ENCODE assay signal across 8 cellular contexts in genomic region chr18:14458009-14458945, GRCh38.
DNase-seq lines count a peak whose midpoint lies in the region; ATAC-seq and TF ChIP-seq lines count a peak whose summit lies in the region.
"Not testable (repeated sequence)": the region's sequence is repeated elsewhere in the genome, so short reads cannot be mapped to it uniquely, and the experiment has no call there.

No MANE protein-coding gene starts in this region.

- H3K4me3 ChIP-seq in BJ (ENCODE audit: low read depth, low read length): not testable (repeated sequence)
- H3K4me3 ChIP-seq in kidney epithelial cell (ENCODE audit: low read depth, low read length) (peak overlapping the region; percentile 25), skeletal muscle tissue (ENCODE audit: low read length in 3 of 3) (peak overlapping the region in 2 of 3 donors; percentile 27 to 49)

- not testable (repeated sequence) for H3K27me3 ChIP-seq in BJ (ENCODE audit: control insufficient read depth, insufficient read depth, low read length); kidney epithelial cell (ENCODE audit: control insufficient read depth, insufficient read depth, low read length); skeletal muscle tissue (ENCODE audit: control insufficient read depth in 3 of 3, insufficient read depth in 3 of 3, low read length in 3 of 3)

- CTCF ChIA-PET in BJ (lab: Yijun Ruan, JAX): not testable (repeated sequence)

- H3K27ac ChIP-seq in skeletal muscle tissue (ENCODE audit: low read depth, low read length): not testable (repeated sequence)

- H3K9ac ChIP-seq in skeletal muscle tissue (ENCODE audit: low read depth in 1 of 3, low read length in 3 of 3): not testable (repeated sequence)

- not testable (repeated sequence) for H3K9me3 ChIP-seq in T-helper 17 cell (ENCODE audit: control insufficient read depth, low read length, poor library complexity, severe bottlenecking); skeletal muscle tissue (ENCODE audit: control insufficient read depth in 3 of 3, low read length in 3 of 3)

- not testable (repeated sequence) for H3K27ac Mint-ChIP-seq in HFFc6
- H3K27ac Mint-ChIP-seq in T-helper 17 cell: peak overlapping the region; percentile 4

- H3K36me3 Mint-ChIP-seq in HFFc6 (ENCODE audit: low read depth); T-helper 17 cell (ENCODE audit: low read depth): not testable (repeated sequence)

- POLR2A ChIA-PET in BJ (lab: Charles Lee): not testable (repeated sequence)

- not testable (repeated sequence) for H3K4me1 Mint-ChIP-seq in HFFc6 (ENCODE audit: low read depth); T-helper 17 cell

- ATAC-seq in T-helper 17 cell: not testable (repeated sequence)

- H3K4me1 ChIP-seq in skeletal muscle tissue (ENCODE audit: control insufficient read depth in 3 of 3, insufficient read depth in 3 of 3, low read length in 3 of 3): not testable (repeated sequence)

- H3K9me3 Mint-ChIP-seq in HFFc6: not testable (repeated sequence)

- TF ChIP-seq CTCF in BJ (IDR thresholded peaks at IDR 0.05; ENCODE audit: insufficient read depth, low read depth, low read length): peak; percentile 25; the same call in 1 of the 2 replicates
- TF ChIP-seq CTCF in HFFc6 (IDR thresholded peaks at IDR 0.05): peak; percentile 13; the same call in 1 of the 2 replicates
- TF ChIP-seq CTCF in kidney epithelial cell (IDR thresholded peaks at IDR 0.05; ENCODE audit: insufficient read depth, low read length, poor library complexity, severe bottlenecking): peak; percentile 40

- DNase-seq in BJ (ENCODE audit: low read depth); HFFc6; kidney epithelial cell (ENCODE audit: low read depth): not testable (repeated sequence)
- peak; percentile 18 to 59 (median 44) for DNase-seq in T-helper 17 cell
- peak; percentile 63 for DNase-seq in activated T-cell treated with anti-CD3 and anti-CD28 coated beads for 48 hours (ENCODE audit: low read depth)
- peak; percentile 32 for DNase-seq in central memory CD4-positive, alpha-beta T cell
- DNase-seq in stimulated activated CD8-positive, alpha-beta memory T cell treated with anti-CD3 and anti-CD28 coated beads, Interleukin-7, amount 100 ng/mL, for 24 hours (ENCODE audit: low read depth): peak; percentile 52

- not testable (repeated sequence) for H3K27me3 Mint-ChIP-seq in HFFc6 (ENCODE audit: insufficient read depth); T-helper 17 cell

- H3K36me3 ChIP-seq in BJ (ENCODE audit: control insufficient read depth, insufficient read depth, low read length); kidney epithelial cell (ENCODE audit: control insufficient read depth, insufficient read depth, low read length); skeletal muscle tissue (ENCODE audit: control insufficient read depth in 3 of 3, insufficient read depth in 3 of 3, low read length in 3 of 3): not testable (repeated sequence)

- H3K4me3 Mint-ChIP-seq in HFFc6: not testable (repeated sequence)
- peak overlapping the region; percentile 66 for H3K4me3 Mint-ChIP-seq in T-helper 17 cell
